ENCODE assay signal across 1 cellular context in the genomic region with DNA sequence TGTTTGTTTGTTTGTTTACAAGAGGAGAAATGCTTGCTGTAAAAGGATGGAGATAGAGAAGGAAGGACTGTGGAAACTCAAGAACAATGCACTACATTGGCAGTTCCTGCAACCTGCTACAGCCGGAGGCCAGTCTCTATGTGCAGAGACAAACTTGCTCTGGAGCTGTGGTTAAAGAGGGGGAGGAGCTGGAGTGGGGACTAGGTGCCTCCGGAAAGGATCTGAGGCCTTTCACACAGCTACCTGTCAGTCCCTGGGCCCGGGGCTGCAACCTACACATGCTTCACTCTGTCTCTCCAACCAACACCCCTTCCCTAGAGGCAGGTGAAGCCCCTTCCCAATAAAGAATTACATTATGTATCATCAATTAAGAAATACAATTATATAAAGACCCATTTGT.
A peak's percentile ranks its signal among the peaks of the same experiment; 100 is the strongest.
TF ChIP-seq lines count a peak whose summit lies in the region.

No MANE protein-coding gene starts in this region.

TF ChIP-seq in HepG2, 621 proteins besides CTCF, POLR2A, EP300 and RAD21 (continued from another document and continues in another):
- TF ChIP-seq, protein P1, sequence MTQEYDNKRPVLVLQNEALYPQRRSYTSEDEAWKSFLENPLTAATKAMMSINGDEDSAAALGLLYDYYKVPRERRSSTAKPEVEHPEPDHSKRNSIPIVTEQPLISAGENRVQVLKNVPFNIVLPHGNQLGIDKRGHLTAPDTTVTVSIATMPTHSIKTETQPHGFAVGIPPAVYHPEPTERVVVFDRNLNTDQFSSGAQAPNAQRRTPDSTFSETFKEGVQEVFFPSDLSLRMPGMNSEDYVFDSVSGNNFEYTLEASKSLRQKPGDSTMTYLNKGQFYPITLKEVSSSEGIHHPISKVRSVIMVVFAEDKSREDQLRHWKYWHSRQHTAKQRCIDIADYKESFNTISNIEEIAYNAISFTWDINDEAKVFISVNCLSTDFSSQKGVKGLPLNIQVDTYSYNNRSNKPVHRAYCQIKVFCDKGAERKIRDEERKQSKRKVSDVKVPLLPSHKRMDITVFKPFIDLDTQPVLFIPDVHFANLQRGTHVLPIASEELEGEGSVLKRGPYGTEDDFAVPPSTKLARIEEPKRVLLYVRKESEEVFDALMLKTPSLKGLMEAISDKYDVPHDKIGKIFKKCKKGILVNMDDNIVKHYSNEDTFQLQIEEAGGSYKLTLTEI (CRISPR knock-in tag; conservative IDR thresholded peaks at IDR 0.05) = no peak
- peak; percentile 82 for TF ChIP-seq SALL1 (CRISPR knock-in tag; IDR thresholded peaks at IDR 0.05)
- TF ChIP-seq ZNF616 (CRISPR knock-in tag; IDR thresholded peaks at IDR 0.05; ENCODE audit: low read depth) = no peak
- TF ChIP-seq U2AF2 (IDR thresholded peaks at IDR 0.05; ENCODE audit: low read depth, low read length) = no peak
- TF ChIP-seq, protein P2, sequence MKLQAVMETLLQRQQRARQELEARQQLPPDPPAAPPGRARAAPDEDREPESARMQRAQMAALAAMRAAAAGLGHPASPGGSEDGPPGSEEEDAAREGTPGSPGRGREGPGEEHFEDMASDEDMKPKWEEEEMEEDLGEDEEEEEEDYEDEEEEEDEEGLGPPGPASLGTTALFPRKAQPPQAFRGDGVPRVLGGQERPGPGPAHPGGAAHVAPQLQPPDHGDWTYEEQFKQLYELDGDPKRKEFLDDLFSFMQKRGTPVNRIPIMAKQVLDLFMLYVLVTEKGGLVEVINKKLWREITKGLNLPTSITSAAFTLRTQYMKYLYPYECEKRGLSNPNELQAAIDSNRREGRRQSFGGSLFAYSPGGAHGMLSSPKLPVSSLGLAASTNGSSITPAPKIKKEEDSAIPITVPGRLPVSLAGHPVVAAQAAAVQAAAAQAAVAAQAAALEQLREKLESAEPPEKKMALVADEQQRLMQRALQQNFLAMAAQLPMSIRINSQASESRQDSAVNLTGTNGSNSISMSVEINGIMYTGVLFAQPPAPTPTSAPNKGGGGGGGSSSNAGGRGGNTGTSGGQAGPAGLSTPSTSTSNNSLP (IDR thresholded peaks at IDR 0.05; ENCODE audit: low read depth, low read length) = no peak
- no peak for TF ChIP-seq ZNF101 (CRISPR knock-in tag; IDR thresholded peaks at IDR 0.05; ENCODE audit: borderline replicate concordance, low read depth)
- TF ChIP-seq ZZZ3 (CRISPR knock-in tag; IDR thresholded peaks at IDR 0.05; ENCODE audit: borderline replicate concordance) = no peak
- no peak for TF ChIP-seq KDM5A (IDR thresholded peaks at IDR 0.05; ENCODE audit: borderline replicate concordance, low read length)
- TF ChIP-seq MEIS1 (CRISPR knock-in tag; IDR thresholded peaks at IDR 0.05; ENCODE audit: borderline replicate concordance) = no peak
- TF ChIP-seq RFXAP (CRISPR knock-in tag; IDR thresholded peaks at IDR 0.05; ENCODE audit: borderline replicate concordance) = peak; percentile 50; the same call in 1 of the 2 replicates
- TF ChIP-seq, protein P3, sequence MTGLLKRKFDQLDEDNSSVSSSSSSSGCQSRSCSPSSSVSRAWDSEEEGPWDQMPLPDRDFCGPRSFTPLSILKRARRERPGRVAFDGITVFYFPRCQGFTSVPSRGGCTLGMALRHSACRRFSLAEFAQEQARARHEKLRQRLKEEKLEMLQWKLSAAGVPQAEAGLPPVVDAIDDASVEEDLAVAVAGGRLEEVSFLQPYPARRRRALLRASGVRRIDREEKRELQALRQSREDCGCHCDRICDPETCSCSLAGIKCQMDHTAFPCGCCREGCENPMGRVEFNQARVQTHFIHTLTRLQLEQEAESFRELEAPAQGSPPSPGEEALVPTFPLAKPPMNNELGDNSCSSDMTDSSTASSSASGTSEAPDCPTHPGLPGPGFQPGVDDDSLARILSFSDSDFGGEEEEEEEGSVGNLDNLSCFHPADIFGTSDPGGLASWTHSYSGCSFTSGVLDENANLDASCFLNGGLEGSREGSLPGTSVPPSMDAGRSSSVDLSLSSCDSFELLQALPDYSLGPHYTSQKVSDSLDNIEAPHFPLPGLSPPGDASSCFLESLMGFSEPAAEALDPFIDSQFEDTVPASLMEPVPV (CRISPR knock-in tag; IDR thresholded peaks at IDR 0.05) = no peak
- no peak for TF ChIP-seq ZBTB20 (CRISPR knock-in tag; IDR thresholded peaks at IDR 0.05; ENCODE audit: borderline replicate concordance, low read depth)
- TF ChIP-seq, protein P4, sequence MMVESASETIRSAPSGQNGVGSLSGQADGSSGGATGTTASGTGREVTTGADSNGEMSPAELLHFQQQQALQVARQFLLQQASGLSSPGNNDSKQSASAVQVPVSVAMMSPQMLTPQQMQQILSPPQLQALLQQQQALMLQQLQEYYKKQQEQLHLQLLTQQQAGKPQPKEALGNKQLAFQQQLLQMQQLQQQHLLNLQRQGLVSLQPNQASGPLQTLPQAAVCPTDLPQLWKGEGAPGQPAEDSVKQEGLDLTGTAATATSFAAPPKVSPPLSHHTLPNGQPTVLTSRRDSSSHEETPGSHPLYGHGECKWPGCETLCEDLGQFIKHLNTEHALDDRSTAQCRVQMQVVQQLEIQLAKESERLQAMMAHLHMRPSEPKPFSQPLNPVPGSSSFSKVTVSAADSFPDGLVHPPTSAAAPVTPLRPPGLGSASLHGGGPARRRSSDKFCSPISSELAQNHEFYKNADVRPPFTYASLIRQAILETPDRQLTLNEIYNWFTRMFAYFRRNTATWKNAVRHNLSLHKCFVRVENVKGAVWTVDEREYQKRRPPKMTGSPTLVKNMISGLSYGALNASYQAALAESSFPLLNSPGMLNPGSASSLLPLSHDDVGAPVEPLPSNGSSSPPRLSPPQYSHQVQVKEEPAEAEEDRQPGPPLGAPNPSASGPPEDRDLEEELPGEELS (CRISPR knock-in tag; IDR thresholded peaks at IDR 0.05) = peak; percentile 61; the same call in 1 of the 2 replicates
- no peak for TF ChIP-seq TCF12 (IDR thresholded peaks at IDR 0.05)
- no peak for TF ChIP-seq TCF12 (CRISPR knock-in tag; IDR thresholded peaks at IDR 0.05)
- TF ChIP-seq, protein P5, sequence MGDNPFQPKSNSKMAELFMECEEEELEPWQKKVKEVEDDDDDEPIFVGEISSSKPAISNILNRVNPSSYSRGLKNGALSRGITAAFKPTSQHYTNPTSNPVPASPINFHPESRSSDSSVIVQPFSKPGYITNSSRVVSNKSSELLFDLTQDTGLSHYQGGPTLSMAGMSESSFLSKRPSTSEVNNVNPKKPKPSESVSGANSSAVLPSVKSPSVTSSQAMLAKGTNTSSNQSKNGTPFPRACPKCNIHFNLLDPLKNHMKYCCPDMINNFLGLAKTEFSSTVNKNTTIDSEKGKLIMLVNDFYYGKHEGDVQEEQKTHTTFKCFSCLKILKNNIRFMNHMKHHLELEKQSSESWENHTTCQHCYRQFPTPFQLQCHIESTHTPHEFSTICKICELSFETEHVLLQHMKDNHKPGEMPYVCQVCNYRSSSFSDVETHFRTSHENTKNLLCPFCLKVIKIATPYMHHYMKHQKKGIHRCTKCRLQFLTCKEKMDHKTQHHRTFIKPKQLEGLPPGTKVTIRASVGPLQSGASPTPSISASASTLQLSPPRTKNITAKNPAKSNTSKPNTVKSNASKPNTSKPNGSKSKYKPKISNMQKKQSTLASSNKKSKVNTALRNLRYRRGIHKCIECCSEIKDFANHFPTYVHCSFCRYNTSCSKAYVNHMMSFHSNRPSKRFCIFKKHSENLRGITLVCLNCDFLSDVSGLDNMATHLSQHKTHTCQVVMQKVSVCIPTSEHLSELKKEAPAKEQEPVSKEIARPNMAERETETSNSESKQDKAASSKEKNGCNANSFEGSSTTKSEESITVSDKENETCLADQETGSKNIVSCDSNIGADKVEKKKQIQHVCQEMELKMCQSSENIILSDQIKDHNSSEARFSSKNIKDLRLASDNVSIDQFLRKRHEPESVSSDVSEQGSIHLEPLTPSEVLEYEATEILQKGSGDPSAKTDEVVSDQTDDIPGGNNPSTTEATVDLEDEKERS (CRISPR knock-in tag; IDR thresholded peaks at IDR 0.05) = no peak
- peak; percentile 43; the same call in 1 of the 2 replicates for TF ChIP-seq POLR2AphosphoS5 (IDR thresholded peaks at IDR 0.05; ENCODE audit: low read depth, low read length)
- TF ChIP-seq ZNF652 (CRISPR knock-in tag; IDR thresholded peaks at IDR 0.05; ENCODE audit: borderline replicate concordance, low read depth) = no peak
- no peak for TF ChIP-seq ZNF121 (CRISPR knock-in tag; IDR thresholded peaks at IDR 0.05)
- no peak for TF ChIP-seq ZNF17 (CRISPR knock-in tag; IDR thresholded peaks at IDR 0.05)
- TF ChIP-seq, protein P6, sequence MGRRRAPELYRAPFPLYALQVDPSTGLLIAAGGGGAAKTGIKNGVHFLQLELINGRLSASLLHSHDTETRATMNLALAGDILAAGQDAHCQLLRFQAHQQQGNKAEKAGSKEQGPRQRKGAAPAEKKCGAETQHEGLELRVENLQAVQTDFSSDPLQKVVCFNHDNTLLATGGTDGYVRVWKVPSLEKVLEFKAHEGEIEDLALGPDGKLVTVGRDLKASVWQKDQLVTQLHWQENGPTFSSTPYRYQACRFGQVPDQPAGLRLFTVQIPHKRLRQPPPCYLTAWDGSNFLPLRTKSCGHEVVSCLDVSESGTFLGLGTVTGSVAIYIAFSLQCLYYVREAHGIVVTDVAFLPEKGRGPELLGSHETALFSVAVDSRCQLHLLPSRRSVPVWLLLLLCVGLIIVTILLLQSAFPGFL (CRISPR knock-in tag; IDR thresholded peaks at IDR 0.05) = no peak
- no peak for TF ChIP-seq CENPT (CRISPR knock-in tag; IDR thresholded peaks at IDR 0.05; ENCODE audit: low read depth)
- no peak for TF ChIP-seq ZNF83 (CRISPR knock-in tag; IDR thresholded peaks at IDR 0.05; ENCODE audit: borderline replicate concordance)
- TF ChIP-seq MYNN (CRISPR knock-in tag; IDR thresholded peaks at IDR 0.05; ENCODE audit: low read depth) = no peak
- peak; percentile 52 for TF ChIP-seq GATAD1 (CRISPR knock-in tag; IDR thresholded peaks at IDR 0.05)
- no peak for TF ChIP-seq PRPF4 (IDR thresholded peaks at IDR 0.05; ENCODE audit: low read depth, low read length, poor library complexity, severe bottlenecking)
- TF ChIP-seq, protein P7, sequence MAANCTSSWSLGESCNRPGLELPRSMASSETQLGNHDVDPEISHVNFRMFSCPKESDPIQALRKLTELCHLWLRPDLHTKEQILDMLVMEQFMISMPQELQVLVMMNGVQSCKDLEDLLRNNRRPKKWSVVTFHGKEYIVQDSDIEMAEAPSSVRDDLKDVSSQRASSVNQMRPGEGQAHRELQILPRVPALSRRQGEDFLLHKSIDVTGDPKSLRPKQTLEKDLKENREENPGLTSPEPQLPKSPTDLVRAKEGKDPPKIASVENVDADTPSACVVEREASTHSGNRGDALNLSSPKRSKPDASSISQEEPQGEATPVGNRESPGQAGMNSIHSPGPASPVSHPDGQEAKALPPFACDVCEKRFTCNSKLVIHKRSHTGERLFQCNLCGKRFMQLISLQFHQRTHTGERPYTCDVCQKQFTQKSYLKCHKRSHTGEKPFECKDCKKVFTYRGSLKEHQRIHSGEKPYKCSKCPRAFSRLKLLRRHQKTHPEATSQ (CRISPR knock-in tag; IDR thresholded peaks at IDR 0.05; ENCODE audit: borderline replicate concordance) = no peak
- TF ChIP-seq, protein P8, sequence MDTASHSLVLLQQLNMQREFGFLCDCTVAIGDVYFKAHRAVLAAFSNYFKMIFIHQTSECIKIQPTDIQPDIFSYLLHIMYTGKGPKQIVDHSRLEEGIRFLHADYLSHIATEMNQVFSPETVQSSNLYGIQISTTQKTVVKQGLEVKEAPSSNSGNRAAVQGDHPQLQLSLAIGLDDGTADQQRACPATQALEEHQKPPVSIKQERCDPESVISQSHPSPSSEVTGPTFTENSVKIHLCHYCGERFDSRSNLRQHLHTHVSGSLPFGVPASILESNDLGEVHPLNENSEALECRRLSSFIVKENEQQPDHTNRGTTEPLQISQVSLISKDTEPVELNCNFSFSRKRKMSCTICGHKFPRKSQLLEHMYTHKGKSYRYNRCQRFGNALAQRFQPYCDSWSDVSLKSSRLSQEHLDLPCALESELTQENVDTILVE (CRISPR knock-in tag; IDR thresholded peaks at IDR 0.05) = 0 out of 2 replicates have a peak, but pooled peaks have one; percentile 44
- no peak for TF ChIP-seq ZFYVE20 (CRISPR knock-in tag; IDR thresholded peaks at IDR 0.05; ENCODE audit: borderline replicate concordance, low read depth)
- TF ChIP-seq, protein P9, sequence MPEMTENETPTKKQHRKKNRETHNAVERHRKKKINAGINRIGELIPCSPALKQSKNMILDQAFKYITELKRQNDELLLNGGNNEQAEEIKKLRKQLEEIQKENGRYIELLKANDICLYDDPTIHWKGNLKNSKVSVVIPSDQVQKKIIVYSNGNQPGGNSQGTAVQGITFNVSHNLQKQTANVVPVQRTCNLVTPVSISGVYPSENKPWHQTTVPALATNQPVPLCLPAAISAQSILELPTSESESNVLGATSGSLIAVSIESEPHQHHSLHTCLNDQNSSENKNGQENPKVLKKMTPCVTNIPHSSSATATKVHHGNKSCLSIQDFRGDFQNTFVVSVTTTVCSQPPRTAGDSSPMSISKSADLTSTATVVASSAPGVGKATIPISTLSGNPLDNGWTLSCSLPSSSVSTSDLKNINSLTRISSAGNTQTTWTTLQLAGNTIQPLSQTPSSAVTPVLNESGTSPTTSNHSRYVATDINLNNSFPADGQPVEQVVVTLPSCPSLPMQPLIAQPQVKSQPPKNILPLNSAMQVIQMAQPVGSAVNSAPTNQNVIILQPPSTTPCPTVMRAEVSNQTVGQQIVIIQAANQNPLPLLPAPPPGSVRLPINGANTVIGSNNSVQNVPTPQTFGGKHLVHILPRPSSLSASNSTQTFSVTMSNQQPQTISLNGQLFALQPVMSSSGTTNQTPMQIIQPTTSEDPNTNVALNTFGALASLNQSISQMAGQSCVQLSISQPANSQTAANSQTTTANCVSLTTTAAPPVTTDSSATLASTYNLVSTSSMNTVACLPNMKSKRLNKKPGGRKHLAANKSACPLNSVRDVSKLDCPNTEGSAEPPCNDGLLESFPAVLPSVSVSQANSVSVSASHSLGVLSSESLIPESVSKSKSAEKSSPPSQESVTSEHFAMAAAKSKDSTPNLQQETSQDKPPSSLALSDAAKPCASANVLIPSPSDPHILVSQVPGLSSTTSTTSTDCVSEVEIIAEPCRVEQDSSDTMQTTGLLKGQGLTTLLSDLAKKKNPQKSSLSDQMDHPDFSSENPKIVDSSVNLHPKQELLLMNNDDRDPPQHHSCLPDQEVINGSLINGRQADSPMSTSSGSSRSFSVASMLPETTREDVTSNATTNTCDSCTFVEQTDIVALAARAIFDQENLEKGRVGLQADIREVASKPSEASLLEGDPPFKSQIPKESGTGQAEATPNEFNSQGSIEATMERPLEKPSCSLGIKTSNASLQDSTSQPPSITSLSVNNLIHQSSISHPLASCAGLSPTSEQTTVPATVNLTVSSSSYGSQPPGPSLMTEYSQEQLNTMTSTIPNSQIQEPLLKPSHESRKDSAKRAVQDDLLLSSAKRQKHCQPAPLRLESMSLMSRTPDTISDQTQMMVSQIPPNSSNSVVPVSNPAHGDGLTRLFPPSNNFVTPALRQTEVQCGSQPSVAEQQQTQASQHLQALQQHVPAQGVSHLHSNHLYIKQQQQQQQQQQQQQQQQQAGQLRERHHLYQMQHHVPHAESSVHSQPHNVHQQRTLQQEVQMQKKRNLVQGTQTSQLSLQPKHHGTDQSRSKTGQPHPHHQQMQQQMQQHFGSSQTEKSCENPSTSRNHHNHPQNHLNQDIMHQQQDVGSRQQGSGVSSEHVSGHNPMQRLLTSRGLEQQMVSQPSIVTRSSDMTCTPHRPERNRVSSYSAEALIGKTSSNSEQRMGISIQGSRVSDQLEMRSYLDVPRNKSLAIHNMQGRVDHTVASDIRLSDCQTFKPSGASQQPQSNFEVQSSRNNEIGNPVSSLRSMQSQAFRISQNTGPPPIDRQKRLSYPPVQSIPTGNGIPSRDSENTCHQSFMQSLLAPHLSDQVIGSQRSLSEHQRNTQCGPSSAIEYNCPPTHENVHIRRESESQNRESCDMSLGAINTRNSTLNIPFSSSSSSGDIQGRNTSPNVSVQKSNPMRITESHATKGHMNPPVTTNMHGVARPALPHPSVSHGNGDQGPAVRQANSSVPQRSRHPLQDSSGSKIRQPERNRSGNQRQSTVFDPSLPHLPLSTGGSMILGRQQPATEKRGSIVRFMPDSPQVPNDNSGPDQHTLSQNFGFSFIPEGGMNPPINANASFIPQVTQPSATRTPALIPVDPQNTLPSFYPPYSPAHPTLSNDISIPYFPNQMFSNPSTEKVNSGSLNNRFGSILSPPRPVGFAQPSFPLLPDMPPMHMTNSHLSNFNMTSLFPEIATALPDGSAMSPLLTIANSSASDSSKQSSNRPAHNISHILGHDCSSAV (CRISPR knock-in tag; IDR thresholded peaks at IDR 0.05; ENCODE audit: borderline replicate concordance) = no peak
